Comparison of ENCODE assay signal across 26 cellular contexts in the genomic region with DNA sequence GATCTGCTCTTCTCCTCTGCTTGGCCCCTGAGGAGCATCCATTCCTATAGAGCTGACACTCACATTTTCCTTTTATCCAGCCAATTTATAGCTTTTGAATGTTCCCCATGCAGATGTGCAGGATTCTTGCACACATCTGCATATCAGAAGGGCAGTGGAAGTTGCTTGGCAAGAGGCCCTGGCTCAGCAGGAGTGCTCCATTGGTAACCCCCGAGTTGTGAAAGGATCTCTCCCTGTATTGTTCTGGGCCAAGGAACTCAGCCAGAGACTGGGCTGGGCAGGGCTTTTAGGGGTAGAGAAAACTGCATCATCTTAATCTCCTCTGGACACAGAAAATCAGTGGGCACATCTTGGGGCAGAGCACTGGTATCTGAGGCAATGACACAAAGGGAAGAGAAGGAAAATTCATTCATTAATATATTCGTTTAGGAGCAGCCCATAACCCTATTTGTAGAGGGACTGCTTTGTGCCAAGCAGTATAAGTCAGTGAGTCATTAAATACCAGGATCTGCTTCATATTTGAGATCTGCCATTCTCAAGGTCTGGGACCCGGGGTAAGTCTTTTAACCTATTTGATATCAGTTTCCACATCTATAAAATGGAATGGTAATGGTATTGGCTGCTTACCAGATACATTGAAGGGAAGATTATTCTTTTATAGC. TPM values are rescaled to one million over a fixed set of nuclear protein-coding genes. Genes with fewer than 3 reads are reported as not detected.
DNase-seq lines count a peak whose midpoint lies in the region; ATAC-seq, FAIRE-seq and TF ChIP-seq lines count a peak whose summit lies in the region.
"Had no signal": no experiment of that assay in that cellular context is flagged by ENCODE, and none has a peak within 500 bp of the region (broad histone marks: within the 10 kb centered on the region; RNA-seq: fewer than 3 reads in every experiment).

No MANE protein-coding gene starts in this region.

- TF ChIP-seq CTCF in fibroblast of mammary gland (conservative IDR thresholded peaks at IDR 0.05; ENCODE audit: control insufficient read depth, insufficient read depth, low read depth, low read length): no peak

- no peak overlapping the region for H3K4me3 ChIP-seq in fibroblast of mammary gland (ENCODE audit: control insufficient read depth, low read depth, low read length)
- H3K4me3 ChIP-seq: esophagus squamous epithelium, GM23248, pancreas, SK-N-MC, stomach, tibial nerve had no signal

- ATAC-seq in sciatic nerve (peak; percentile 56), HG03520 (IDR thresholded peaks at IDR 0.05; ENCODE audit: unreplicated experiment) (no peak)
- ATAC-seq: left lobe of liver, pancreas had no signal

- DNase-seq in AG20443 (ENCODE audit: low spot score) (peak; percentile 13), NCI-H69 (lab: John Stamatoyannopoulos, UW) (peak; percentile 2), fibroblast of mammary gland (ENCODE audit: low read depth) (peak; percentile 40), sciatic nerve (ENCODE audit: low spot score) (no peak), EL (no peak), HTR-8/SVneo (ENCODE audit: insufficient read length, low spot score) (no peak)
- DNase-seq: activated CD4-positive, alpha-beta T cell treated with anti-CD3 and anti-CD28 coated beads, Interleukin-2, amount 50 U/mL, for 48 hours; activated CD4-positive, CD25-positive, alpha-beta regulatory T cell treated with anti-CD3 and anti-CD28 coated beads, Interleukin-2, amount 50 U/mL, for 72 hours; activated T-cell treated with anti-CD3 and anti-CD28 coated beads, Interleukin-2, amount 50 U/mL, for 48 hours; esophagus squamous epithelium; GDM1; GM23248; KG1; MM.1S; NCI-H1105 treated with DMSO at 0.1 percent for 48 hours; NCI-H1930; NCI-H524 treated with DMSO at 0.1 percent for 48 hours; nephron progenitor cell; pancreas; stimulated activated CD4-positive, alpha-beta T cell treated with anti-CD3 and anti-CD28 coated beads, Interleukin-2, amount 100 ng/mL, for 48 hours; stomach had no signal

- intact Hi-C loops in sciatic nerve (cut with DNase I): no loop called here

- no peak for FAIRE-seq in HTR-8/SVneo (lab: Jason Lieb, UNC)
- FAIRE-seq: pancreas, TTC549 had no signal

RNA-seq across cellular contexts. Expression of a gene that starts 31.0 kb away (rescaled TPM):
- 5.7 TPM for total RNA-seq in sciatic nerve
- total RNA-seq: GM23248 had no signal

Comparison
In these comparisons a context has a peak if more than half of its experiments do, and no peak if none do; other contexts are left out.
1. DNase-seq: peak in AG20443 (single experiment), NCI-H69 (single experiment) and fibroblast of mammary gland (single experiment); none in sciatic nerve (single experiment), EL (single experiment) and HTR-8/SVneo (single experiment).